ENCODE assay signal across 8 cellular contexts in the genomic region with DNA sequence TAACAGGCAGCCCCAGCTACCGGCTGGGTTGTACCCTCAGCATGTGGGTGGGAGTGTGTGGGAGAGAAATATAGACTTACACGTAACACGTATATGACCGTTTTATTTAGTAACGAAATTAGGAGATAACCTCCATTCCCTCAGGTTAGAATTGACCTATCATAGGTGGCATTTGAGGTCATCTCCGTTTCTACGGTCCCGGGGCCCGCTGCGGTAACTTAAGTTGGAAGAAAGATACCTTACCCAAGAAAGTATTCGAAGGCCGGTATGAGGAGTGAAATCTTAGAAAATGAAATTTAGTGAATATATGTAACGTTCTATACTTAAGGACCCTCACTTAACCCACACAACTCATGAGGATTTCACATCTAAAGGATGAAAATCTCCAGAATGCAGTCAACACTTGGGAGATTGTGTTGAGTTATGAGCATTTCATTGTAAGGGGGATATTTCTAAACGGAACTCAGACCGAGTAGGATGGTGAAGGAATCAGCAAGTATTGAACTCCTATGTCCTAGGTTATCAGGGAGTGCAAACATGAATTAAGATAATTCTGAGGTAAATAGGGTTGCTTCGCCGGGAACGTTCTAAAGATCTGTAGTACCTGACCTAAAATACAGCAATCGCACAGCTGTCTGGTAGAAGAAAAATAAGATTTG. TPM values are rescaled to one million over a fixed set of nuclear protein-coding genes. Genes with fewer than 3 reads are reported as not detected.
A peak's percentile ranks its signal among the peaks of the same experiment; 100 is the strongest.
DNase-seq lines count a peak whose midpoint lies in the region; ATAC-seq and TF ChIP-seq lines count a peak whose summit lies in the region.

No MANE protein-coding gene starts in this region.

- TF ChIP-seq CTCF in C4-2B (conservative IDR thresholded peaks at IDR 0.05) (no peak), right atrium auricular region (IDR thresholded peaks at IDR 0.05) (no peak), smooth muscle cell (IDR thresholded peaks at IDR 0.05; ENCODE audit: borderline replicate concordance, insufficient read depth, poor library complexity, severe bottlenecking) (no peak)

- H2AFZ ChIP-seq in smooth muscle cell (ENCODE audit: low read depth) = peak overlapping the region; percentile 90

- no peaks in the 10 kb centered on the region for H3K27me3 ChIP-seq in right atrium auricular region
- H3K27me3 ChIP-seq in smooth muscle cell (ENCODE audit: low read depth) = no peaks in the 10 kb centered on the region

- H3K4me1 ChIP-seq in right atrium auricular region (peaks cover 0 to 23% of the 10 kb centered on the region in 2 donors), smooth muscle cell (ENCODE audit: low read depth) (peaks cover 33% of the 10 kb centered on the region)

- H3K4me3 ChIP-seq in right atrium auricular region (peak overlapping the region; percentile 67 to 68), smooth muscle cell (peak overlapping the region; percentile 85)

- H3K9me3 ChIP-seq in right atrium auricular region (no peaks in the 10 kb centered on the region), smooth muscle cell (replicated peaks; ENCODE audit: low read depth) (no peaks in the 10 kb centered on the region)

- DNase-seq in activated CD8-positive, alpha-beta memory T cell treated with anti-CD3 and anti-CD28 coated beads, Interleukin-2, amount 50 U/mL, for 4 hours = peak; percentile 66
- DNase-seq in right atrium auricular region (ENCODE audit: low spot score) (no peak), smooth muscle cell (lab: John Stamatoyannopoulos, UW; ENCODE audit: unreplicated experiment) (no peak), inferior parietal cortex (ENCODE audit: extremely low spot score) (no peak), GDM1 (lab: John Stamatoyannopoulos, UW) (no peak)

- H4K20me1 ChIP-seq in smooth muscle cell (ENCODE audit: low read depth) = no peaks in the 10 kb centered on the region

- 14% methylated on average over 19 of the region's 19 CpGs for WGBS in smooth muscle cell (ENCODE audit: low lambda C conversion rate)

- H3K4me2 ChIP-seq in smooth muscle cell = peak overlapping the region; percentile 92

- H3K27ac ChIP-seq in C4-2B (peak overlapping the region; percentile 84), right atrium auricular region (peak overlapping the region; percentile 97), smooth muscle cell (ENCODE audit: low read depth) (peak overlapping the region; percentile 96)

- peak overlapping the region; percentile 88 for H3K9ac ChIP-seq in smooth muscle cell (ENCODE audit: low read depth)

- peaks cover 70% of the 10 kb centered on the region for H3K79me2 ChIP-seq in smooth muscle cell (ENCODE audit: low read depth)

- no peaks in the 10 kb centered on the region for H3F3A ChIP-seq in smooth muscle cell (ENCODE audit: low read depth)

- no peaks in the 10 kb centered on the region for H3K36me3 ChIP-seq in right atrium auricular region
- H3K36me3 ChIP-seq in smooth muscle cell (ENCODE audit: low read depth) = no peaks in the 10 kb centered on the region

- peak; percentile 31 for ATAC-seq in GM19023 (IDR thresholded peaks at IDR 0.05; ENCODE audit: unreplicated experiment)
- peak; percentile 25 for ATAC-seq in HG03442 (IDR thresholded peaks at IDR 0.05; ENCODE audit: unreplicated experiment)

RNA-seq across cellular contexts. Expression of a gene that starts 0.9 kb away (rescaled TPM):
- total RNA-seq in right atrium auricular region = 10 to 100 TPM; 10.5 to 11.5 TPM
- 38.5 and 57.6 TPM in 2 replicates for total RNA-seq in smooth muscle cell
- polyA plus RNA-seq in smooth muscle cell = 65.7 and 69.3 TPM in 2 replicates

RNA-seq across cellular contexts. Expression of a gene that starts 42.3 kb away (rescaled TPM):
- total RNA-seq in right atrium auricular region (100 to 1,000 TPM; 288 to 322 TPM), smooth muscle cell (680 and 703 TPM in 2 replicates)
- polyA plus RNA-seq in smooth muscle cell = 305 and 322 TPM in 2 replicates
